31 cellular contexts compared by ENCODE assay signal in the genomic region with DNA sequence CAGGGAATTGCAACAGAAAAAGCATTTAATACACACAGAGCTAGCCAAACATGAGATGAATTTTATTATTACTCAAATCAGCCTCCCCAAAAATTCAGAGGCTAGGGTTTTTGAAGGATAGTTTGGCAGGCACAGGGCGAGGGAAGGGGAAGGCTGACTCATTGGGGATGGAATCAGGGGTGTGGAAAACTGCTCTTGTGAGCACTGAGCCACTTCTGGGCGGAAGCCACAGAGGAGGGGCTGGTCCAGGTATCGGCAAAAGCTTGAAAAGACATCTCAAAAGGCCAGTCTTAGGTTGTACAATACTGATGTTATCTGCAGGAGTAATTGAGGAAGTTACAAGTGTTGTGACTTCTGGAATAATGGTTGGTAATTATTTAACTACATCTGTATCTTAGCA.
A peak's percentile ranks its signal among the peaks of the same experiment; 100 is the strongest.
DNase-seq lines count a peak whose midpoint lies in the region; ATAC-seq, FAIRE-seq and TF ChIP-seq lines count a peak whose summit lies in the region.
"Had no signal": no experiment of that assay in that cellular context is flagged by ENCODE, and none has a peak within 500 bp of the region (broad histone marks: within the 10 kb centered on the region; RNA-seq: fewer than 3 reads in every experiment).

No MANE protein-coding gene starts in this region.

- H3K27me3 ChIP-seq in endodermal cell (ENCODE audit: control insufficient read depth, insufficient read depth, low read length, poor library complexity, severe bottlenecking) (no peaks in the 10 kb centered on the region), keratinocyte (ENCODE audit: control insufficient read depth, extremely low read depth, insufficient read depth, low read length) (peaks cover 8% of the 10 kb centered on the region)
- H3K27me3 ChIP-seq: adrenal gland, body of pancreas, tibial artery had no signal

- peak; percentile 20 for DNase-seq in ELF-1 (ENCODE audit: low read depth, low spot score)
- peak; percentile 20 for DNase-seq in OCI-M1 (lab: John Stamatoyannopoulos, UW)
- DNase-seq in endodermal cell = no peak
- peak; percentile 5 for DNase-seq in keratinocyte (ENCODE audit: low read depth, low spot score)
- DNase-seq in activated CD4-positive, CD25-positive, alpha-beta regulatory T cell (lab: John Stamatoyannopoulos, UW) = no peak
- DNase-seq in activated CD8-positive, alpha-beta T cell treated with anti-CD3 and anti-CD28 coated beads for 36 hours = no peak
- DNase-seq: ACHN; activated CD4-positive, alpha-beta T cell treated with anti-CD3 and anti-CD28 coated beads for 1 hour; activated CD8-positive, alpha-beta T cell treated with anti-CD3 and anti-CD28 coated beads, Interleukin-2, amount 10 ng/mL, durations not matched to agents 7 days and 5 days; activated naive CD4-positive, alpha-beta T cell treated with anti-CD3 and anti-CD28 coated beads, Interleukin-2, amount 10 ng/mL, durations not matched to agents 7 days and 5 days; body of pancreas; CD8-positive, alpha-beta memory T cell; DMS 273 treated with DMSO at 0.1 percent for 48 hours; dorsolateral prefrontal cortex; GOT3; Kasumi-1; natural killer cell; nucleus accumbens; stimulated activated CD4-positive, alpha-beta T cell treated with anti-CD3 and anti-CD28 coated beads, Interleukin-4, amount 100 ng/mL, for 1 hour; T-helper 17 cell; tibial artery had no signal

- peaks cover 59% of the 10 kb centered on the region for H3K4me1 Mint-ChIP-seq in endodermal cell
- no peaks in the 10 kb centered on the region for H3K4me1 Mint-ChIP-seq in activated CD8-positive, alpha-beta T cell treated with anti-CD3 and anti-CD28 coated beads for 36 hours (ENCODE audit: low read depth)
- H3K4me1 Mint-ChIP-seq: activated naive CD4-positive, alpha-beta T cell treated with anti-CD3 and anti-CD28 coated beads, Interleukin-2, amount 10 ng/mL, durations not matched to agents 7 days and 5 days; activated T-helper 17 cell treated with anti-CD3 and anti-CD28 coated beads, Interleukin-2, amount 50 U/mL, for 72 hours; B cell; CD8-positive, alpha-beta memory T cell; natural killer cell had no signal

- intact Hi-C loops in activated CD8-positive, alpha-beta T cell treated with anti-CD3 and anti-CD28 coated beads for 36 hours (cut with micrococcal nuclease) = no loop called here

- dilution Hi-C loops in keratinocyte (cut with MboI; ENCODE audit: extremely low pct_ligation_motif_present, low sequenced_read_pairs) = no loop called here

- H3K9ac ChIP-seq in endodermal cell (ENCODE audit: extremely low read depth, low read length, poor library complexity, severe bottlenecking) (no peak overlapping the region), keratinocyte (ENCODE audit: control insufficient read depth, extremely low read depth, insufficient read depth, low read length) (no peak overlapping the region)

- no peaks in the 10 kb centered on the region for H3K9me3 Mint-ChIP-seq in endodermal cell
- no peaks in the 10 kb centered on the region for H3K9me3 Mint-ChIP-seq in activated CD8-positive, alpha-beta T cell treated with anti-CD3 and anti-CD28 coated beads for 36 hours
- H3K9me3 Mint-ChIP-seq: activated naive CD4-positive, alpha-beta T cell treated with anti-CD3 and anti-CD28 coated beads, Interleukin-2, amount 10 ng/mL, durations not matched to agents 7 days and 5 days; activated T-helper 17 cell treated with anti-CD3 and anti-CD28 coated beads, Interleukin-2, amount 50 U/mL, for 72 hours; CD8-positive, alpha-beta memory T cell; natural killer cell had no signal

- ATAC-seq in HG03045 (IDR thresholded peaks at IDR 0.05; ENCODE audit: unreplicated experiment) = no peak
- no peak for ATAC-seq in activated CD8-positive, alpha-beta T cell treated with anti-CD3 and anti-CD28 coated beads for 36 hours
- ATAC-seq: activated CD8-positive, alpha-beta T cell treated with anti-CD3 and anti-CD28 coated beads, Interleukin-2, amount 10 ng/mL, durations not matched to agents 7 days and 5 days; activated T-helper 17 cell treated with anti-CD3 and anti-CD28 coated beads, Interleukin-2, amount 50 U/mL, for 72 hours; body of pancreas; GM12878; HepG2; T-helper 17 cell had no signal

- H3K4me2 ChIP-seq in keratinocyte (ENCODE audit: control insufficient read depth, extremely low read depth, insufficient read depth, low read depth, low read length) = peak overlapping the region; percentile 58

- no peaks in the 10 kb centered on the region for H3K27me3 Mint-ChIP-seq in endodermal cell (ENCODE audit: insufficient read depth)
- H3K27me3 Mint-ChIP-seq in activated CD8-positive, alpha-beta T cell treated with anti-CD3 and anti-CD28 coated beads for 36 hours = peaks cover 2% of the 10 kb centered on the region
- H3K27me3 Mint-ChIP-seq: activated naive CD4-positive, alpha-beta T cell treated with anti-CD3 and anti-CD28 coated beads, Interleukin-2, amount 10 ng/mL, durations not matched to agents 7 days and 5 days had no signal

- POLR2A ChIA-PET in activated CD8-positive, alpha-beta T cell treated with anti-CD3 and anti-CD28 coated beads for 36 hours (lab: Charles Lee) = no interaction called here

- H3K4me1 ChIP-seq in endodermal cell (ENCODE audit: control insufficient read depth, insufficient read depth, low read length) = peaks cover 18% of the 10 kb centered on the region
- H3K4me1 ChIP-seq in keratinocyte (ENCODE audit: control insufficient read depth, extremely low read depth, insufficient read depth, low read length) = peaks cover 20% of the 10 kb centered on the region
- H3K4me1 ChIP-seq: adrenal gland, body of pancreas had no signal

- no peaks in the 10 kb centered on the region for H3K9me3 ChIP-seq in endodermal cell (ENCODE audit: control insufficient read depth, low read length)
- no peaks in the 10 kb centered on the region for H3K9me3 ChIP-seq in keratinocyte (ENCODE audit: control insufficient read depth, low read depth, low read length)
- H3K9me3 ChIP-seq: adrenal gland, body of pancreas, tibial artery had no signal

- TF ChIP-seq CTCF in endodermal cell (conservative IDR thresholded peaks at IDR 0.05) (no peak), keratinocyte (optimal IDR thresholded peaks at IDR 0.05 in 1 of 3, IDR thresholded peaks at IDR 0.05 in 1 of 3, conservative IDR thresholded peaks at IDR 0.05 in 1 of 3; ENCODE audit: extremely low read depth in 1 of 3, insufficient read depth in 2 of 3, low read length in 3 of 3) (no peak)
- TF ChIP-seq CTCF in activated CD8-positive, alpha-beta T cell treated with anti-CD3 and anti-CD28 coated beads for 36 hours (IDR thresholded peaks at IDR 0.05) = no peak

- 90 to 93% methylated on average over 3 of the region's 3 CpGs for WGBS in endodermal cell (ENCODE audit: insufficient coverage in 1 of 2, insufficient read length in 1 of 2), 2 experiments

- H3K4me3 ChIP-seq in endodermal cell (ENCODE audit: low read length) (peak overlapping the region; percentile 19), keratinocyte (ENCODE audit: control insufficient read depth in 2 of 3, extremely low read depth in 1 of 3, insufficient read depth in 2 of 3, low read depth in 1 of 3, low read length in 3 of 3) (no peak overlapping the region)
- H3K4me3 ChIP-seq: adrenal gland, body of pancreas, dorsolateral prefrontal cortex, GM12878, tibial artery had no signal

- FAIRE-seq in keratinocyte (lab: Jason Lieb, UNC) = peak; percentile 78
- FAIRE-seq: GM12878, GM19239, HepG2, islet of Langerhans, TTC549 had no signal

- no peaks in the 10 kb centered on the region for H3K79me2 ChIP-seq in keratinocyte (ENCODE audit: control insufficient read depth, insufficient read depth, low read length)

- H2AFZ ChIP-seq in keratinocyte (ENCODE audit: control insufficient read depth, low read length) = no peak overlapping the region

- peaks cover 13% of the 10 kb centered on the region for H3K36me3 Mint-ChIP-seq in endodermal cell (ENCODE audit: low read depth)
- no peaks in the 10 kb centered on the region for H3K36me3 Mint-ChIP-seq in activated CD8-positive, alpha-beta T cell treated with anti-CD3 and anti-CD28 coated beads for 36 hours (ENCODE audit: low read depth)
- H3K36me3 Mint-ChIP-seq: activated naive CD4-positive, alpha-beta T cell treated with anti-CD3 and anti-CD28 coated beads, Interleukin-2, amount 10 ng/mL, durations not matched to agents 7 days and 5 days; CD8-positive, alpha-beta memory T cell; natural killer cell had no signal

- H3K4me3 Mint-ChIP-seq in endodermal cell = no peak overlapping the region
- H3K4me3 Mint-ChIP-seq in activated CD8-positive, alpha-beta T cell treated with anti-CD3 and anti-CD28 coated beads for 36 hours = no peak overlapping the region
- H3K4me3 Mint-ChIP-seq: activated CD8-positive, alpha-beta T cell treated with anti-CD3 and anti-CD28 coated beads, Interleukin-2, amount 10 ng/mL, durations not matched to agents 7 days and 5 days; activated naive CD4-positive, alpha-beta T cell treated with anti-CD3 and anti-CD28 coated beads, Interleukin-2, amount 10 ng/mL, durations not matched to agents 7 days and 5 days; activated T-helper 17 cell treated with anti-CD3 and anti-CD28 coated beads, Interleukin-2, amount 50 U/mL, for 72 hours; B cell; CD8-positive, alpha-beta memory T cell; natural killer cell; T-helper 17 cell had no signal

- H3K9me1 ChIP-seq in keratinocyte (ENCODE audit: control insufficient read depth, extremely low read depth, insufficient read depth, low read length) = no peaks in the 10 kb centered on the region

- peak overlapping the region; percentile 78 for H3K27ac Mint-ChIP-seq in endodermal cell
- H3K27ac Mint-ChIP-seq in activated CD8-positive, alpha-beta T cell treated with anti-CD3 and anti-CD28 coated beads for 36 hours = no peak overlapping the region
- H3K27ac Mint-ChIP-seq: activated CD8-positive, alpha-beta T cell treated with anti-CD3 and anti-CD28 coated beads, Interleukin-2, amount 10 ng/mL, durations not matched to agents 7 days and 5 days; activated naive CD4-positive, alpha-beta T cell treated with anti-CD3 and anti-CD28 coated beads, Interleukin-2, amount 10 ng/mL, durations not matched to agents 7 days and 5 days; activated T-helper 17 cell treated with anti-CD3 and anti-CD28 coated beads, Interleukin-2, amount 50 U/mL, for 72 hours; B cell; natural killer cell; progenitor cell of endocrine pancreas; T-helper 17 cell had no signal

- H4K20me1 ChIP-seq in keratinocyte (ENCODE audit: control insufficient read depth, extremely low read depth, insufficient read depth, low read length) = no peaks in the 10 kb centered on the region

- H3K36me3 ChIP-seq in endodermal cell (ENCODE audit: control insufficient read depth, insufficient read depth, low read length) (peaks cover 21% of the 10 kb centered on the region), keratinocyte (ENCODE audit: control insufficient read depth in 2 of 2, extremely low read depth in 1 of 2, insufficient read depth in 2 of 2, low read length in 2 of 2) (no peaks in the 10 kb centered on the region)
- H3K36me3 ChIP-seq: adrenal gland, tibial artery had no signal

- CTCF ChIA-PET in activated CD8-positive, alpha-beta T cell treated with anti-CD3 and anti-CD28 coated beads for 36 hours (lab: Charles Lee) = no interaction called here

- H3K27ac ChIP-seq in endodermal cell (ENCODE audit: low read depth, low read length) (no peak overlapping the region), keratinocyte (ENCODE audit: control insufficient read depth, insufficient read depth, low read length) (no peak overlapping the region)
- H3K27ac ChIP-seq: adrenal gland, body of pancreas, dorsolateral prefrontal cortex, tibial artery had no signal

Comparison
In these comparisons a context has a peak if more than half of its experiments do, and no peak if none do; other contexts are left out.
1. DNase-seq: peak in ELF-1 (single experiment), OCI-M1 (single experiment) and keratinocyte (single experiment); none in endodermal cell (single experiment), activated CD4-positive, CD25-positive, alpha-beta regulatory T cell (0 of 4) and activated CD8-positive, alpha-beta T cell treated with anti-CD3 and anti-CD28 coated beads for 36 hours (single experiment).